Comparison of ENCODE assay signal across 10 cellular contexts in the genomic region with DNA sequence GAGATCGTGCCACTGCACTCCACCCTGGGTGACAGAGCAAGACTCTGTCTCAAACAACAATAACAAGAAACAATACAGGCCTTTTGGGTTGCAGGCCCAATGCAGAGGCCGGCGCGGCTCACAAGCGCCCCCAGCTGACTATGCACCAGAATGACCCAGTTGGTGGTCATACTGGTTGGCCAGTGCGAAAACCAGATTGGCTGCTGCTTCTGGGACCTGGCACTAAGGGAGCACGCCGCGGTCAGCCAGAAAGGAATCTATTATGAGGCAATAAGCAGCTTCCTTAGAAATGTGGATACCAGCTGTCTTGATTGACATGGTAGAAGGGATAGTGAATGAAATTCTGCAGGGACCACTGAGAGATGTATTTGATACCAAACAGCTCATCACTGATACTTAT. TPM values are rescaled to one million over a fixed set of nuclear protein-coding genes. Genes with fewer than 3 reads are reported as not detected.
DNase-seq lines count a peak whose midpoint lies in the region; ATAC-seq and TF ChIP-seq lines count a peak whose summit lies in the region.
"Had no signal": no experiment of that assay in that cellular context is flagged by ENCODE, and none has a peak within 500 bp of the region (broad histone marks: within the 10 kb centered on the region; RNA-seq: fewer than 3 reads in every experiment).

No MANE protein-coding gene starts in this region.

- CTCF ChIA-PET in IMR-90 (lab: Yijun Ruan, JAX), result no interaction called here

- H2BK15ac ChIP-seq in IMR-90 (ENCODE audit: low read depth, low read length) (no peak overlapping the region), mesendoderm (replicated peaks; ENCODE audit: low read depth) (no peak overlapping the region)

- no peak overlapping the region for H3K14ac ChIP-seq in IMR-90 (replicated peaks; ENCODE audit: low read depth, low read length)

- no TSS peak for BruUV-seq in IMR-90 (replicated peaks; lab: Mats Ljungman, UMichigan)

- no peak overlapping the region for H3K18ac ChIP-seq in IMR-90 (ENCODE audit: low read depth, low read length)
- no peak overlapping the region for H3K18ac ChIP-seq in mesendoderm (ENCODE audit: low read length)

- H3K27ac ChIP-seq in IMR-90 (ENCODE audit: insufficient read depth, low read length) (no peak overlapping the region), mesendoderm (ENCODE audit: low read depth, low read length) (no peak overlapping the region)

- H2AK9ac ChIP-seq in IMR-90 (replicated peaks; ENCODE audit: low read depth, low read length, poor library complexity), result no peak overlapping the region

- H3K9me1 ChIP-seq in IMR-90 (ENCODE audit: insufficient read depth, low read length), result no peaks in the 10 kb centered on the region

- H4K20me1 ChIP-seq in IMR-90 (ENCODE audit: insufficient read depth, low read length), result no peaks in the 10 kb centered on the region

- no peaks in the 10 kb centered on the region for H3K79me2 ChIP-seq in mesendoderm (ENCODE audit: control insufficient read depth, insufficient read depth, low read length)

- no peak overlapping the region for H2AFZ ChIP-seq in IMR-90 (replicated peaks; ENCODE audit: low read length, poor library complexity)

- H3K9ac ChIP-seq in IMR-90 (ENCODE audit: low read depth, low read length) (no peak overlapping the region), mesendoderm (ENCODE audit: low read length) (no peak overlapping the region)

- no peak overlapping the region for H2BK120ac ChIP-seq in IMR-90 (ENCODE audit: low read depth, low read length)
- H2BK120ac ChIP-seq in mesendoderm (ENCODE audit: low read depth, low read length), result no peak overlapping the region

- H3K27me3 ChIP-seq in IMR-90 (ENCODE audit: control insufficient read depth, insufficient read depth, low read length) (no peaks in the 10 kb centered on the region), mesendoderm (ENCODE audit: insufficient read depth, low read length, poor library complexity) (no peaks in the 10 kb centered on the region)

- dilution Hi-C loops in IMR-90 (cut with HindIII; ENCODE audit: low sequenced_read_pairs, unreplicated experiment), result no loop called here

- H3K23ac ChIP-seq in IMR-90 (ENCODE audit: low read depth, low read length) (no peak overlapping the region), mesendoderm (ENCODE audit: low read length) (no peak overlapping the region)

- in situ Hi-C loops in IMR-90 (cut with MboI; ENCODE audit: low sequenced_read_pairs), result no loop called here

- H3K36me3 ChIP-seq in IMR-90 (ENCODE audit: control insufficient read depth, insufficient read depth, low read length) (0 out of 2 replicates have a peak, but pooled peaks cover 1% of the 10 kb centered on the region), mesendoderm (ENCODE audit: control insufficient read depth, insufficient read depth, low read length) (no peaks in the 10 kb centered on the region)

- intact Hi-C loops in IMR-90 (cut with micrococcal nuclease), result no loop called here

- no peak overlapping the region for H2BK20ac ChIP-seq in IMR-90 (ENCODE audit: low read depth, low read length)

- H3K9me3 ChIP-seq in IMR-90 (ENCODE audit: control insufficient read depth, insufficient read depth, low read length), result no peaks in the 10 kb centered on the region

- H4K5ac ChIP-seq in IMR-90 (ENCODE audit: low read depth, low read length) (no peak overlapping the region), mesendoderm (ENCODE audit: low read length) (no peak overlapping the region)

- H4K8ac ChIP-seq in IMR-90 (ENCODE audit: low read depth in 2 of 2, low read length in 2 of 2) (no peak overlapping the region), mesendoderm (ENCODE audit: low read depth, low read length) (no peak overlapping the region)

- WGBS in IMR-90 (ENCODE audit: extremely low coverage in 2 of 2, insufficient read length in 1 of 2), 2 experiments, result 57% methylated on average over 4 of the region's 9 CpGs; no CpG with 5 or more reads in 1 of the 2 experiments
- WGBS in mesendoderm (ENCODE audit: extremely low coverage, insufficient coverage, low lambda C conversion rate), result no CpG with 5 or more reads among the region's 9 CpGs

- H3K56ac ChIP-seq in IMR-90 (ENCODE audit: extremely low read depth, insufficient read depth, low read length), result no peak overlapping the region
- no peak overlapping the region for H3K56ac ChIP-seq in mesendoderm (ENCODE audit: low read length)

- H2AK5ac ChIP-seq in IMR-90 (ENCODE audit: low read depth, low read length) (no peak overlapping the region), mesendoderm (ENCODE audit: low read length) (no peak overlapping the region)

- ATAC-seq in IMR-90 (ENCODE audit: low read depth) (no peak), GM18868 (IDR thresholded peaks at IDR 0.05; ENCODE audit: unreplicated experiment) (no peak)

- H2BK5ac ChIP-seq in IMR-90 (ENCODE audit: low read depth, low read length, poor library complexity, severe bottlenecking) (no peak overlapping the region), mesendoderm (ENCODE audit: low read length) (no peak overlapping the region)

- POLR2A ChIA-PET in IMR-90 (lab: Charles Lee; ENCODE audit: unreplicated experiment), result no interaction called here

- H3K4ac ChIP-seq in IMR-90 (ENCODE audit: low read depth, low read length) (no peak overlapping the region), mesendoderm (ENCODE audit: low read depth, low read length) (no peak overlapping the region)

- H3K4me1 ChIP-seq in IMR-90 (ENCODE audit: control insufficient read depth, insufficient read depth, low read length) (no peaks in the 10 kb centered on the region), mesendoderm (ENCODE audit: control insufficient read depth, low read depth, low read length) (no peaks in the 10 kb centered on the region)

- peak; percentile 42 for TF ChIP-seq RAD21 in IMR-90 (IDR thresholded peaks at IDR 0.05; ENCODE audit: low read length)

- no peak overlapping the region for H3K4me2 ChIP-seq in IMR-90 (ENCODE audit: low read depth, low read length)
- H3K4me2 ChIP-seq in mesendoderm (ENCODE audit: low read length), result no peak overlapping the region

- DNase-seq in D341Med (ENCODE audit: low spot score), result peak; percentile 42
- peak; percentile 18 for DNase-seq in IMR-90
- DNase-seq in cardiac fibroblast (ENCODE audit: low read depth in 2 of 2), result peak; percentile 65 to 74
- peak; percentile 86 for DNase-seq in mesendoderm
- no peak for DNase-seq in HPDE6-E6E7 (ENCODE audit: extremely low spot score)
- no peak for DNase-seq in DMS153 treated with DMSO at 0.1 percent for 48 hours (lab: John Stamatoyannopoulos, UW; ENCODE audit: unreplicated experiment)
- DNase-seq in stimulated activated CD4-positive, alpha-beta T cell treated with anti-CD3 and anti-CD28 coated beads, Interleukin-15, amount 100 ng/mL, for 24 hours, result no peak
- DNase-seq: amniotic stem cell, NCI-H1694 treated with DMSO at 0.1 percent for 48 hours had no signal

- peaks cover 0 to 4% of the 10 kb centered on the region in 2 experiments; a peak in 1 of 4 replicates for H3K79me1 ChIP-seq in IMR-90 (ENCODE audit: low read depth in 1 of 2, low read length in 2 of 2)
- no peaks in the 10 kb centered on the region for H3K79me1 ChIP-seq in mesendoderm (ENCODE audit: low read length)

- TF ChIP-seq POLR2A in IMR-90 (IDR thresholded peaks at IDR 0.05; ENCODE audit: low read depth, low read length), result no peak

- H3K4me3 ChIP-seq in IMR-90 (ENCODE audit: insufficient read depth, low read depth, low read length) (no peak overlapping the region), cardiac fibroblast (replicated peaks in 1 of 2; ENCODE audit: low read depth in 2 of 2, low read length in 2 of 2) (no peak overlapping the region), mesendoderm (ENCODE audit: low read length) (no peak overlapping the region)

- H4K91ac ChIP-seq in IMR-90 (ENCODE audit: insufficient read depth, low read depth, low read length), result no peak overlapping the region

- TF ChIP-seq CTCF in IMR-90 (conservative IDR thresholded peaks at IDR 0.05; ENCODE audit: low read depth, low read length), result peak; percentile 41
- TF ChIP-seq CTCF in cardiac fibroblast (IDR thresholded peaks at IDR 0.05; ENCODE audit: low read depth, low read length), result peak; percentile 71

TF ChIP-seq in IMR-90, 13 proteins besides CTCF, POLR2A, EP300 and RAD21 (continues in another document):
- TF ChIP-seq MAFK (IDR thresholded peaks at IDR 0.05; ENCODE audit: low read depth, low read length) (no peak), NFE2L2 (IDR thresholded peaks at IDR 0.05; ENCODE audit: low read depth, low read length) (no peak), RFX5 (IDR thresholded peaks at IDR 0.05; ENCODE audit: low read depth, low read length) (no peak), MAZ (IDR thresholded peaks at IDR 0.05; ENCODE audit: borderline replicate concordance, low read depth, low read length) (no peak), BHLHE40 (IDR thresholded peaks at IDR 0.05; ENCODE audit: low read depth, low read length) (no peak), ELK1 (IDR thresholded peaks at IDR 0.05; ENCODE audit: borderline replicate concordance, low read depth, low read length) (no peak), CHD1 (IDR thresholded peaks at IDR 0.05; ENCODE audit: low read depth, low read length) (no peak), FOS (IDR thresholded peaks at IDR 0.05; ENCODE audit: low read depth, low read length) (no peak), SMC3 (IDR thresholded peaks at IDR 0.05; ENCODE audit: low read depth, low read length) (peak; percentile 43), RCOR1 (IDR thresholded peaks at IDR 0.05; ENCODE audit: insufficient replicate concordance, low read length) (no peak)
- TF ChIP-seq, protein P1, sequence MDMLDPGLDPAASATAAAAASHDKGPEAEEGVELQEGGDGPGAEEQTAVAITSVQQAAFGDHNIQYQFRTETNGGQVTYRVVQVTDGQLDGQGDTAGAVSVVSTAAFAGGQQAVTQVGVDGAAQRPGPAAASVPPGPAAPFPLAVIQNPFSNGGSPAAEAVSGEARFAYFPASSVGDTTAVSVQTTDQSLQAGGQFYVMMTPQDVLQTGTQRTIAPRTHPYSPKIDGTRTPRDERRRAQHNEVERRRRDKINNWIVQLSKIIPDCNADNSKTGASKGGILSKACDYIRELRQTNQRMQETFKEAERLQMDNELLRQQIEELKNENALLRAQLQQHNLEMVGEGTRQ (IDR thresholded peaks at IDR 0.05; ENCODE audit: low read depth, low read length), result no peak

RNA-seq across cellular contexts. Expression of gene RANBP17, which starts 35.0 kb away (rescaled TPM):
- 29.0 and 29.7 TPM in 2 replicates for total RNA-seq in IMR-90 (2012; rRNA removed)
- 7.9 and 8.2 TPM in 2 replicates for polyA plus RNA-seq in IMR-90 (2012; rRNA removed)
- polyA plus RNA-seq in IMR-90 (2012; cell fraction: cytosol; rRNA removed), result 2.0 and 2.5 TPM in 2 replicates
- polyA plus RNA-seq in IMR-90 (2012; cell fraction: nucleus; rRNA removed; ENCODE audit: low replicate concordance), result 14.5 and 60.3 TPM in 2 replicates
- 3.8 TPM for polyA plus RNA-seq in mesendoderm (2013, experiment 1 of 2)
- 3.2 TPM for polyA plus RNA-seq in mesendoderm (2013, experiment 2 of 2)

Comparison
In these comparisons a context has a peak if more than half of its experiments do, and no peak if none do; other contexts are left out.
1. DNase-seq: peak in D341Med (single experiment), IMR-90 (single experiment), cardiac fibroblast (2 of 2) and mesendoderm (single experiment); none in HPDE6-E6E7 (single experiment), DMS153 treated with DMSO at 0.1 percent for 48 hours (single experiment) and stimulated activated CD4-positive, alpha-beta T cell treated with anti-CD3 and anti-CD28 coated beads, Interleukin-15, amount 100 ng/mL, for 24 hours (single experiment).